In the genomic region with DNA sequence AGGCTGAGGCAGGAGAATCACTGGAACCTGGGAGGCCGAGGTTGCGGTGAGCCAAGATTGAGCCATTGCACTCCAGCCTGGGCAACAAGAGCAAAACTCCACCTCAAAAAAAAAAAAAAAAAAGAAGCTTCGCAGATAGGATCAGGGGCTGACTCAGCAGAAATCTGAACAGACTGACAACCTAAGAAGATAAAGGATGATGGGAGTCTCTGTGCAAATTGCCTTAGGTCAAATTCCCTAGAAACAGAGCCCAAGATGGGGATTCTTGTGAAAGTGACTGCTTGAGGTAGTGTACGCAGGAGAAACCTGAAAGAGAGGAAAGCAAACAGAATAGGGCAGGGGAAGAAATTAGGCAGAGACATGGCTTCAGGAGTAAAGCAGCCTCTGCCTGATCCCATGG, we compare ENCODE assay signal across 18 cellular contexts.
"Had no signal": no experiment of that assay in that cellular context is flagged by ENCODE, and none has a peak within 500 bp of the region (broad histone marks: within the 10 kb centered on the region; RNA-seq: fewer than 3 reads in every experiment).

No MANE protein-coding gene starts in this region.

- H3K36me3 Mint-ChIP-seq: immature natural killer cell; naive thymus-derived CD4-positive, alpha-beta T cell had no signal

- H3K27ac ChIP-seq: colonic mucosa, esophagus squamous epithelium, gastroesophageal sphincter, left ventricle myocardium inferior, ovary, right atrium auricular region had no signal

- H3K4me3 Mint-ChIP-seq: immature natural killer cell; naive thymus-derived CD4-positive, alpha-beta T cell had no signal

- H3K4me3 ChIP-seq: colonic mucosa, esophagus squamous epithelium, gastroesophageal sphincter, left ventricle myocardium inferior, lung, ovary, right atrium auricular region had no signal

- H3K36me3 ChIP-seq: colonic mucosa, esophagus squamous epithelium, gastroesophageal sphincter, left ventricle myocardium inferior, ovary, right atrium auricular region had no signal

- H3K4me1 ChIP-seq: colonic mucosa, esophagus squamous epithelium, gastroesophageal sphincter, right atrium auricular region had no signal

- H3K27ac Mint-ChIP-seq: immature natural killer cell; naive thymus-derived CD4-positive, alpha-beta T cell had no signal

- ATAC-seq: gastroesophageal sphincter; left cardiac atrium; naive thymus-derived CD4-positive, alpha-beta T cell had no signal

- DNase-seq: colonic mucosa; dermis blood vessel endothelial cell; esophagus squamous epithelium; foreskin fibroblast; glutamatergic neuron; immature natural killer cell; kidney; left cardiac atrium; left ventricle myocardium inferior; naive thymus-derived CD4-positive, alpha-beta T cell; nucleus accumbens; ovary; small intestine; stimulated activated CD4-positive, alpha-beta T cell treated with anti-CD3 and anti-CD28 coated beads, Interleukin-12 subunit alpha, Interleukin-12 subunit beta, amount 100 ng/mL, for 4 hours; stimulated activated naive CD4-positive, alpha-beta T cell had no signal

- H3K27me3 ChIP-seq: colonic mucosa, esophagus squamous epithelium, gastroesophageal sphincter, ovary, right atrium auricular region had no signal

- H3K9me3 Mint-ChIP-seq: immature natural killer cell had no signal

- H3K9me3 ChIP-seq: colonic mucosa, esophagus squamous epithelium, gastroesophageal sphincter, left ventricle myocardium inferior, ovary, right atrium auricular region had no signal

- H3K4me1 Mint-ChIP-seq: immature natural killer cell; naive thymus-derived CD4-positive, alpha-beta T cell had no signal

- FAIRE-seq: kidney, small intestine had no signal
